8 cellular contexts compared by ENCODE assay signal in the genomic region with DNA sequence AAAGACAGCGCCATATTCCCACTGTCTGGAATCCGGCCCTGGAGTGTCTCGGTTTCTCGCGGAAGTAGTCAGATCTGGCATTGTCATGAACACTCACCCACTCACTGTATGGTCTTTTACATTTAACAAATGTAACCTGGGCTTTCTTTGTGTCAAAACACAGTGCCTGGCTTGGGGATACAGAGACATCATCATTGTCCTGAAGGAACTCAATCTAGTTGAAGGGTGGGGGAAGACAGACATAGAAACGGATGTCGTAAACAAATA. TPM values are rescaled to one million over a fixed set of nuclear protein-coding genes. Genes with fewer than 3 reads are reported as not detected.
DNase-seq lines count a peak whose midpoint lies in the region; ATAC-seq and TF ChIP-seq lines count a peak whose summit lies in the region.

No MANE protein-coding gene starts in this region.

- H3K4me3 Mint-ChIP-seq in CD4-positive, CD25-positive, alpha-beta regulatory T cell: peak overlapping the region; percentile 23 to 85 (median 81)
- peak overlapping the region; percentile 75 for H3K4me3 Mint-ChIP-seq in osteocyte (ENCODE audit: unreplicated experiment)

- no peaks in the 10 kb centered on the region for H3K36me3 Mint-ChIP-seq in CD4-positive, CD25-positive, alpha-beta regulatory T cell
- no peaks in the 10 kb centered on the region for H3K36me3 Mint-ChIP-seq in osteocyte (ENCODE audit: unreplicated experiment)

- peak overlapping the region; percentile 99 for H2AFZ ChIP-seq in PC-3 (ENCODE audit: low read length)

- H3K9me3 Mint-ChIP-seq in CD4-positive, CD25-positive, alpha-beta regulatory T cell: peaks cover 0 to 5% (median 0%) of the 10 kb centered on the region in 7 donors
- peaks cover 6% of the 10 kb centered on the region for H3K9me3 Mint-ChIP-seq in osteocyte (ENCODE audit: unreplicated experiment)

- H3K27ac Mint-ChIP-seq in CD4-positive, CD25-positive, alpha-beta regulatory T cell: no peak overlapping the region
- peak overlapping the region; percentile 66 for H3K27ac Mint-ChIP-seq in osteocyte (ENCODE audit: unreplicated experiment)

- no peak overlapping the region for H3K27ac ChIP-seq in CD4-positive, CD25-positive, alpha-beta regulatory T cell (ENCODE audit: insufficient read depth, low read length, poor library complexity, severe bottlenecking)
- H3K27ac ChIP-seq in PC-3 (ENCODE audit: low read length): no peak overlapping the region

- ATAC-seq in CD4-positive, CD25-positive, alpha-beta regulatory T cell (ENCODE audit: low read depth in 2 of 2): no peak
- ATAC-seq in PC-3: no peak

- intact Hi-C loops in PC-3 (cut with micrococcal nuclease): no loop called here

- no peaks in the 10 kb centered on the region for H3F3A ChIP-seq in PC-3 (ENCODE audit: low read length, unreplicated experiment)

- no peak for DNase-seq in CD4-positive, CD25-positive, alpha-beta regulatory T cell
- DNase-seq in PC-3: no peak
- DNase-seq in epithelial cell of proximal tubule (ENCODE audit: low read depth): no peak
- no peak for DNase-seq in osteocyte (ENCODE audit: extremely low spot score, unreplicated experiment)
- DNase-seq in medulla oblongata (ENCODE audit: extremely low spot score): no peak
- no peak for DNase-seq in mucosa of gallbladder (ENCODE audit: low spot score)
- DNase-seq in SW 1271 (lab: John Stamatoyannopoulos, UW): no peak
- no peak for DNase-seq in GM10266 (ENCODE audit: extremely low spot score)

- no peaks in the 10 kb centered on the region for H3K36me3 ChIP-seq in CD4-positive, CD25-positive, alpha-beta regulatory T cell (ENCODE audit: control insufficient read depth, insufficient read depth, low read length)
- H3K36me3 ChIP-seq in PC-3 (ENCODE audit: low read depth, low read length): no peaks in the 10 kb centered on the region

- BruUV-seq in PC-3 (replicated peaks; lab: Mats Ljungman, UMichigan): TSS peak; percentile 41

- H3K4me3 ChIP-seq in CD4-positive, CD25-positive, alpha-beta regulatory T cell (ENCODE audit: low read depth, low read length): no peak overlapping the region
- H3K4me3 ChIP-seq in PC-3 (ENCODE audit: low read length): peak overlapping the region; percentile 97; the same call in 1 of the 2 replicates
- peak overlapping the region; percentile 76 for H3K4me3 ChIP-seq in epithelial cell of proximal tubule (ENCODE audit: low read depth, low read length)

- peak overlapping the region; percentile 100 for H3K4me2 ChIP-seq in PC-3 (ENCODE audit: low read length)

- CTCF ChIA-PET in PC-3 (lab: Charles Lee): interaction anchor here (0.6 kb wide), 1 partner anchor 9 kb away, joined by 4 read pairs; no protein-coding TSS in a partner anchor

- H3K79me2 ChIP-seq in PC-3 (ENCODE audit: low read length): peaks cover 32% of the 10 kb centered on the region

- no peaks in the 10 kb centered on the region for H3K9me2 ChIP-seq in PC-3 (replicated peaks; ENCODE audit: low read length)

- H3K27me3 Mint-ChIP-seq in CD4-positive, CD25-positive, alpha-beta regulatory T cell: peaks cover 60% of the 10 kb centered on the region
- H3K27me3 Mint-ChIP-seq in osteocyte (ENCODE audit: unreplicated experiment): peaks cover 8% of the 10 kb centered on the region

- peaks cover 23% of the 10 kb centered on the region; the same call in 1 of the 2 replicates for H4K20me1 ChIP-seq in PC-3 (ENCODE audit: low read length)

- peaks cover 0 to 3% of the 10 kb centered on the region in 2 experiments for H3K9me3 ChIP-seq in CD4-positive, CD25-positive, alpha-beta regulatory T cell (ENCODE audit: control insufficient read depth in 2 of 2, low read length in 2 of 2)
- no peaks in the 10 kb centered on the region for H3K9me3 ChIP-seq in PC-3 (ENCODE audit: low read length)

- peaks cover 23% of the 10 kb centered on the region for H3K27me3 ChIP-seq in CD4-positive, CD25-positive, alpha-beta regulatory T cell (ENCODE audit: control insufficient read depth, insufficient read depth, low read length)
- H3K27me3 ChIP-seq in PC-3 (ENCODE audit: low read length): no peaks in the 10 kb centered on the region

- peak overlapping the region; percentile 68; the same call in 1 of the 2 replicates for H3K9ac ChIP-seq in PC-3 (ENCODE audit: low read length)

- TF ChIP-seq CTCF in PC-3 (conservative IDR thresholded peaks at IDR 0.05; ENCODE audit: low read depth, low read length) (no peak), epithelial cell of proximal tubule (conservative IDR thresholded peaks at IDR 0.05; ENCODE audit: low read depth, low read length) (no peak), osteocyte (IDR thresholded peaks at IDR 0.05) (no peak), GM10266 (IDR thresholded peaks at IDR 0.05; ENCODE audit: control insufficient read depth, insufficient read depth, low read depth, missing control alignments) (no peak)

- H3K4me1 Mint-ChIP-seq in CD4-positive, CD25-positive, alpha-beta regulatory T cell: peaks cover 0 to 23% (median 10%) of the 10 kb centered on the region in 4 donors
- H3K4me1 Mint-ChIP-seq in osteocyte (ENCODE audit: unreplicated experiment): peaks cover 20% of the 10 kb centered on the region

- POLR2A ChIA-PET in PC-3 (lab: Charles Lee; ENCODE audit: unreplicated experiment): no interaction called here

- H3K4me1 ChIP-seq in CD4-positive, CD25-positive, alpha-beta regulatory T cell (ENCODE audit: control insufficient read depth, insufficient read depth, low read length, poor library complexity, severe bottlenecking): peaks cover 22% of the 10 kb centered on the region
- peaks cover 22% of the 10 kb centered on the region for H3K4me1 ChIP-seq in PC-3 (ENCODE audit: insufficient read depth, low read length)

RNA-seq across cellular contexts. Expression of gene NECTIN1, which starts 1.3 kb away (rescaled TPM):
- 2.3 TPM for total RNA-seq in CD4-positive, CD25-positive, alpha-beta regulatory T cell
- under 1 TPM in 1 of 4 donors, not detected in 3; 0.18 TPM for polyA plus RNA-seq in CD4-positive, CD25-positive, alpha-beta regulatory T cell
- total RNA-seq in PC-3 (2014; rRNA removed): 19.9 and 24.6 TPM in 2 replicates
- total RNA-seq in epithelial cell of proximal tubule: 4.7 and 6.6 TPM in 2 replicates
- total RNA-seq in osteocyte: 7.2 and 9.5 TPM in 2 replicates
- 13.2 TPM for total RNA-seq in mucosa of gallbladder
